ENCODE assay signal across 1 cellular context in the genomic region with DNA sequence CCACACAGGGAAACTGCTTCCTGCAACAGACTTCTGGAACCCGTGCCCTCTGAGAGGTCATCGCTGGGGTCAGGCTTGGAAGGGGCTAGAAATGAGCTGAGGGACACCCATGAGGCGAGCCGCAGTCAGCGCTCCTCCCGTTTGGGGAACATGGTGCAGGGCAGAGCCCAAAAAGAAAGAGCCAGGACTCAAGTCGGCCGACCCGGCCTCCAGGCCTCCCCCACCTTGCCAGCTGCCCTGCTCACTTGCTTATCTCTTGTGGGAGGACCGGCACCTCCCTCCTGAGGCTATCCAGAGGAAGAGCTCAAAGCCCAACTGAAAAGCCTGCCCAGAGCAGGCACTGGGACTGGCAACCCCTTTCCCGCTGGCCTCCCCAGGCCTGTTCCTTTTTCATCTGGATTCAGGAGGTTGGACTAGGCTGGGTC.
TF ChIP-seq lines count a peak whose summit lies in the region.

No MANE protein-coding gene starts in this region.

TF ChIP-seq in HepG2, 621 proteins besides CTCF, POLR2A, EP300 and RAD21:
- TF ChIP-seq, protein P1, sequence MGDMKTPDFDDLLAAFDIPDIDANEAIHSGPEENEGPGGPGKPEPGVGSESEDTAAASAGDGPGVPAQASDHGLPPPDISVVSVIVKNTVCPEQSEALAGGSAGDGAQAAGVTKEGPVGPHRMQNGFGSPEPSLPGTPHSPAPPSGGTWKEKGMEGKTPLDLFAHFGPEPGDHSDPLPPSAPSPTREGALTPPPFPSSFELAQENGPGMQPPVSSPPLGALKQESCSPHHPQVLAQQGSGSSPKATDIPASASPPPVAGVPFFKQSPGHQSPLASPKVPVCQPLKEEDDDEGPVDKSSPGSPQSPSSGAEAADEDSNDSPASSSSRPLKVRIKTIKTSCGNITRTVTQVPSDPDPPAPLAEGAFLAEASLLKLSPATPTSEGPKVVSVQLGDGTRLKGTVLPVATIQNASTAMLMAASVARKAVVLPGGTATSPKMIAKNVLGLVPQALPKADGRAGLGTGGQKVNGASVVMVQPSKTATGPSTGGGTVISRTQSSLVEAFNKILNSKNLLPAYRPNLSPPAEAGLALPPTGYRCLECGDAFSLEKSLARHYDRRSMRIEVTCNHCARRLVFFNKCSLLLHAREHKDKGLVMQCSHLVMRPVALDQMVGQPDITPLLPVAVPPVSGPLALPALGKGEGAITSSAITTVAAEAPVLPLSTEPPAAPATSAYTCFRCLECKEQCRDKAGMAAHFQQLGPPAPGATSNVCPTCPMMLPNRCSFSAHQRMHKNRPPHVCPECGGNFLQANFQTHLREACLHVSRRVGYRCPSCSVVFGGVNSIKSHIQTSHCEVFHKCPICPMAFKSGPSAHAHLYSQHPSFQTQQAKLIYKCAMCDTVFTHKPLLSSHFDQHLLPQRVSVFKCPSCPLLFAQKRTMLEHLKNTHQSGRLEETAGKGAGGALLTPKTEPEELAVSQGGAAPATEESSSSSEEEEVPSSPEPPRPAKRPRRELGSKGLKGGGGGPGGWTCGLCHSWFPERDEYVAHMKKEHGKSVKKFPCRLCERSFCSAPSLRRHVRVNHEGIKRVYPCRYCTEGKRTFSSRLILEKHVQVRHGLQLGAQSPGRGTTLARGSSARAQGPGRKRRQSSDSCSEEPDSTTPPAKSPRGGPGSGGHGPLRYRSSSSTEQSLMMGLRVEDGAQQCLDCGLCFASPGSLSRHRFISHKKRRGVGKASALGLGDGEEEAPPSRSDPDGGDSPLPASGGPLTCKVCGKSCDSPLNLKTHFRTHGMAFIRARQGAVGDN (CRISPR knock-in tag; IDR thresholded peaks at IDR 0.05): peak; percentile 50; the same call in 1 of the 2 replicates
- TF ChIP-seq STAG1 (CRISPR knock-in tag; IDR thresholded peaks at IDR 0.05): peak; percentile 11; the same call in 1 of the 2 replicates
- TF ChIP-seq SP5 (CRISPR knock-in tag; IDR thresholded peaks at IDR 0.05; ENCODE audit: borderline replicate concordance, low read depth): peak; percentile 41; the same call in 1 of the 2 replicates
- no peak for TF ChIP-seq ZNF607 (CRISPR knock-in tag; IDR thresholded peaks at IDR 0.05; ENCODE audit: borderline replicate concordance)
- TF ChIP-seq ZNF263 (CRISPR knock-in tag; IDR thresholded peaks at IDR 0.05): peak; percentile 68
- TF ChIP-seq HNRNPL (IDR thresholded peaks at IDR 0.05; ENCODE audit: low read depth, low read length): peak; percentile 54
- TF ChIP-seq, protein P2, sequence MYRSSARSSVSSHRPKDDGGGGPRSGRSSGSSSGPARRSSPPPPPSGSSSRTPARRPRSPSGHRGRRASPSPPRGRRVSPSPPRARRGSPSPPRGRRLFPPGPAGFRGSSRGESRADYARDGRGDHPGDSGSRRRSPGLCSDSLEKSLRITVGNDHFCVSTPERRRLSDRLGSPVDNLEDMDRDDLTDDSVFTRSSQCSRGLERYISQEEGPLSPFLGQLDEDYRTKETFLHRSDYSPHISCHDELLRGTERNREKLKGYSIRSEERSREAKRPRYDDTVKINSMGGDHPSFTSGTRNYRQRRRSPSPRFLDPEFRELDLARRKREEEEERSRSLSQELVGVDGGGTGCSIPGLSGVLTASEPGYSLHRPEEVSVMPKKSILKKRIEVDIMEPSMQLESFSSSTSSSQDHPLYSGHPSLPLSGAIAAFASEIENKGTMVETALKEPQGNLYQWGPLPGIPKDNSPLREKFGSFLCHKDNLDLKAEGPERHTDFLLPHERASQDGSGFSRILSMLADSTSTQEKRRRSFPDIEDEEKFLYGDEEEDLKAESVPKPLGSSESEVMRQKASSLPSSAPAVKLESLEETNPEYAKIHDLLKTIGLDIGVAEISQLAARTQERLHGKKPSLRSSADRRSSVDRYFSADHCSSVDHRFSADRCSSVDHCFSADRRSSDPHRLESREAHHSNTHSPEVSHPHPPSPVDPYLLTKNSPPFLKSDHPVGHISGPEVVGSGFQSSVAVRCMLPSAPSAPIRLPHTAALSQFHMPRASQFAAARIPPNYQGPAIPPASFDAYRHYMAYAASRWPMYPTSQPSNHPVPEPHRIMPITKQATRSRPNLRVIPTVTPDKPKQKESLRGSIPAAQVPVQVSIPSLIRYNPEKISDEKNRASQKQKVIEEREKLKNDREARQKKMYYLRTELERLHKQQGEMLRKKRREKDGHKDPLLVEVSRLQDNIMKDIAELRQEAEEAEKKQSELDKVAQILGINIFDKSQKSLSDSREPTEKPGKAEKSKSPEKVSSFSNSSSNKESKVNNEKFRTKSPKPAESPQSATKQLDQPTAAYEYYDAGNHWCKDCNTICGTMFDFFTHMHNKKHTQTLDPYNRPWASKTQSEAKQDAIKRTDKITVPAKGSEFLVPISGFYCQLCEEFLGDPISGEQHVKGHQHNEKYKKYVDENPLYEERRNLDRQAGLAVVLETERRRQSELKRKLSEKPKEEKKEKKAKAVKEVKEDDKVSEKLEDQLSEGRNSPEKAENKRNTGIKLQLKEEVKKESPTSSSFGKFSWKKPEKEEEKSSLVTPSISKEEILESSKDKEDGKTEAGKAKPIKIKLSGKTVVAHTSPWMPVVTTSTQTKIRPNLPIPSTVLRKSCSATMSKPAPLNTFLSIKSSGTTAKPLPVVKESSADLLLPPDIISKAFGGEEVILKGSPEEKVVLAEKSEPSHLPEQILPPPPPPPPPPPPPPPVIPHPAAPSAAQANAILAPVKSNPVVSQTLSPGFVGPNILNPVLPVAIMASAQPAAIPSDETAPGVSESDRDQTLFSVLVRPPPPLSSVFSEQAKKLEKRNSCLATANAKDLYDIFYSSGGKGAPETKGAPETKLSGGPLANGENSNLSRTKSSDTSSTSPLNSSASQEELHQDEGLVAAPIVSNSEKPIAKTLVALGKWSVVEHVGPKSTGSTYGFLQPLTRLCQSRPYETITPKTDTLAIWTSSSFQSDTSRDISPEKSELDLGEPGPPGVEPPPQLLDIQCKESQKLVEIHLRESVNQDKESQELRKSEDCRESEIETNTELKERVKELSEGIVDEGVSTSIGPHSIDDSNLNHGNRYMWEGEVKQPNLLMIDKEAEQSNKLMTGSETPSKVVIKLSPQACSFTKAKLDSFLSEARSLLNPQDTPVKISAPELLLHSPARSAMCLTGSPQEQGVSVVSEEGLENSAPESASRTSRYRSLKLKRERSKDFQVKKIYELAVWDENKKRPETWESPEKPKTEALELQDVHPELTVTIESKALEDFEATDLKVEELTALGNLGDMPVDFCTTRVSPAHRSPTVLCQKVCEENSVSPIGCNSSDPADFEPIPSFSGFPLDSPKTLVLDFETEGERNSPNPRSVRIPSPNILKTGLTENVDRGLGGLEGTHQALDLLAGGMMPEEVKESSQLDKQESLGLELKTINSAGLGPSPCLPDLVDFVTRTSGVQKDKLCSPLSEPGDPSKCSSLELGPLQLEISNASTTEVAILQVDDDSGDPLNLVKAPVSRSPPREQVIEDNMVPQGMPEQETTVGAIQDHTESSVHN (CRISPR knock-in tag; IDR thresholded peaks at IDR 0.05): no peak
- peak; percentile 28; the same call in 1 of the 2 replicates for TF ChIP-seq HOXA3 (CRISPR knock-in tag; IDR thresholded peaks at IDR 0.05)
- TF ChIP-seq NFKB2 (CRISPR knock-in tag; IDR thresholded peaks at IDR 0.05; ENCODE audit: borderline replicate concordance): 0 out of 2 replicates have a peak, but pooled peaks have one; percentile 36
- peak; percentile 54 for TF ChIP-seq HNF4A (CRISPR knock-in tag; IDR thresholded peaks at IDR 0.05)
- TF ChIP-seq, protein P3, sequence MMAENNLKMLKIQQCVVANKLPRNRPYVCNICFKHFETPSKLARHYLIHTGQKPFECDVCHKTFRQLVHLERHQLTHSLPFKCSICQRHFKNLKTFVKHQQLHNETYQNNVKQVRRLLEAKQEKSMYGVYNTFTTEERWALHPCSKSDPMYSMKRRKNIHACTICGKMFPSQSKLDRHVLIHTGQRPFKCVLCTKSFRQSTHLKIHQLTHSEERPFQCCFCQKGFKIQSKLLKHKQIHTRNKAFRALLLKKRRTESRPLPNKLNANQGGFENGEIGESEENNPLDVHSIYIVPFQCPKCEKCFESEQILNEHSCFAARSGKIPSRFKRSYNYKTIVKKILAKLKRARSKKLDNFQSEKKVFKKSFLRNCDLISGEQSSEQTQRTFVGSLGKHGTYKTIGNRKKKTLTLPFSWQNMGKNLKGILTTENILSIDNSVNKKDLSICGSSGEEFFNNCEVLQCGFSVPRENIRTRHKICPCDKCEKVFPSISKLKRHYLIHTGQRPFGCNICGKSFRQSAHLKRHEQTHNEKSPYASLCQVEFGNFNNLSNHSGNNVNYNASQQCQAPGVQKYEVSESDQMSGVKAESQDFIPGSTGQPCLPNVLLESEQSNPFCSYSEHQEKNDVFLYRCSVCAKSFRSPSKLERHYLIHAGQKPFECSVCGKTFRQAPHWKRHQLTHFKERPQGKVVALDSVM (CRISPR knock-in tag; IDR thresholded peaks at IDR 0.05): peak; percentile 42; the same call in 1 of the 2 replicates
- TF ChIP-seq, protein P4, sequence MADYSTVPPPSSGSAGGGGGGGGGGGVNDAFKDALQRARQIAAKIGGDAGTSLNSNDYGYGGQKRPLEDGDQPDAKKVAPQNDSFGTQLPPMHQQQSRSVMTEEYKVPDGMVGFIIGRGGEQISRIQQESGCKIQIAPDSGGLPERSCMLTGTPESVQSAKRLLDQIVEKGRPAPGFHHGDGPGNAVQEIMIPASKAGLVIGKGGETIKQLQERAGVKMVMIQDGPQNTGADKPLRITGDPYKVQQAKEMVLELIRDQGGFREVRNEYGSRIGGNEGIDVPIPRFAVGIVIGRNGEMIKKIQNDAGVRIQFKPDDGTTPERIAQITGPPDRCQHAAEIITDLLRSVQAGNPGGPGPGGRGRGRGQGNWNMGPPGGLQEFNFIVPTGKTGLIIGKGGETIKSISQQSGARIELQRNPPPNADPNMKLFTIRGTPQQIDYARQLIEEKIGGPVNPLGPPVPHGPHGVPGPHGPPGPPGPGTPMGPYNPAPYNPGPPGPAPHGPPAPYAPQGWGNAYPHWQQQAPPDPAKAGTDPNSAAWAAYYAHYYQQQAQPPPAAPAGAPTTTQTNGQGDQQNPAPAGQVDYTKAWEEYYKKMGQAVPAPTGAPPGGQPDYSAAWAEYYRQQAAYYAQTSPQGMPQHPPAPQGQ (CRISPR knock-in tag; IDR thresholded peaks at IDR 0.05; ENCODE audit: borderline replicate concordance): no peak
- TF ChIP-seq, protein P5, sequence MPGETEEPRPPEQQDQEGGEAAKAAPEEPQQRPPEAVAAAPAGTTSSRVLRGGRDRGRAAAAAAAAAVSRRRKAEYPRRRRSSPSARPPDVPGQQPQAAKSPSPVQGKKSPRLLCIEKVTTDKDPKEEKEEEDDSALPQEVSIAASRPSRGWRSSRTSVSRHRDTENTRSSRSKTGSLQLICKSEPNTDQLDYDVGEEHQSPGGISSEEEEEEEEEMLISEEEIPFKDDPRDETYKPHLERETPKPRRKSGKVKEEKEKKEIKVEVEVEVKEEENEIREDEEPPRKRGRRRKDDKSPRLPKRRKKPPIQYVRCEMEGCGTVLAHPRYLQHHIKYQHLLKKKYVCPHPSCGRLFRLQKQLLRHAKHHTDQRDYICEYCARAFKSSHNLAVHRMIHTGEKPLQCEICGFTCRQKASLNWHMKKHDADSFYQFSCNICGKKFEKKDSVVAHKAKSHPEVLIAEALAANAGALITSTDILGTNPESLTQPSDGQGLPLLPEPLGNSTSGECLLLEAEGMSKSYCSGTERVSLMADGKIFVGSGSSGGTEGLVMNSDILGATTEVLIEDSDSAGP (CRISPR knock-in tag; IDR thresholded peaks at IDR 0.05; ENCODE audit: borderline replicate concordance): peak; percentile 38; the same call in 1 of the 2 replicates
